In the genomic region with DNA sequence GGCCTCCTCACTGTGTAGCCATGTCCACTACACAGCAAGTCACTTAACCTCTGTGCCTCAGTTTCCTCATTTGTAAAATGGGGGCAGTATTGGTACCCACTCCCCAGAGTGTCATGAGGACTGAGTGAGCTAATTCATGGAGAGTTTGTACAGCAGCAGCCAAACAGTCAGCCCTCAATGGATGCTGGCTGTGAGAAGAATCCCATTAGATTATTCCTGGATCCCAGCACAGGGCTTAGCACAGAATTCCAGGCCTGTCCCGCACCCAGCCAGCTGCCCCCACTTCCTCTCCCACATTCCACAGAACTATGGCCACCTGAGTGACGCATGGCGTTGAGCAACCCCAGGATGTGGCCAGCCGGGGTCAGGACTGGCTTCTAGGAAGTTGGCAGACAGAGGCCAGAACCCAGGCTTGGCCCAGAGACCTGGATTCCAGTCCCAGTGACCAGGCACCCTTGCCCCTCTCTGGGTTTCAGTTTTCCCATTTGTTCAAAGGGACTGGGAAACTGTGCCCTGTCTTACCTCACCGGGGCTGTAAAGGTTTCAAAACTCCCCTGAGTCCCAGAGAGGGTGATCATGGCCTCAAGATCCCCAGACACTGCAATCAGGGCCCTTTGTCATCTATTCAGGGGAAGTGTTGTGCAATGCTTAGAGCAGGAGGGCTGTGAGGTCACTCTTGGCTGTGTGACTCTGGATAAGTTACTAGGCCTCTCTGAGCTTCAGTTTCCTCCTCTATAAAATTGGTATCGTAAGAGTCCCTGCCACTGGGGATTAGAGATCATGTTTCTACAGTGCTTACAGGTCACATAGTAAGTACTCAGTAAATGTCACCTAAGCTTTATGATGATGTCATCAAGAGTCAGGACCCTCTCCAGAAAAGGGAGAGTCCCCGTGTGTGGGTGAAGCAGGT, we compare ENCODE assay signal across 1 cellular context.
TF ChIP-seq lines count a peak whose summit lies in the region.

No MANE protein-coding gene starts in this region.

TF ChIP-seq in SK-N-SH, 30 proteins besides CTCF, POLR2A, EP300 and RAD21 (continued from another document):
- TF ChIP-seq CHD2 (IDR thresholded peaks at IDR 0.05; ENCODE audit: low read length, partially characterized antibody) (no peak), JUND (IDR thresholded peaks at IDR 0.05) (peak; percentile 81; the same call in 1 of the 2 replicates), ELF1 (IDR thresholded peaks at IDR 0.05) (peak; percentile 57), NRF1 (IDR thresholded peaks at IDR 0.05; ENCODE audit: low read depth, low read length) (no peak), NFIC (IDR thresholded peaks at IDR 0.05; ENCODE audit: borderline replicate concordance) (peak; percentile 94)
- TF ChIP-seq, protein P1, sequence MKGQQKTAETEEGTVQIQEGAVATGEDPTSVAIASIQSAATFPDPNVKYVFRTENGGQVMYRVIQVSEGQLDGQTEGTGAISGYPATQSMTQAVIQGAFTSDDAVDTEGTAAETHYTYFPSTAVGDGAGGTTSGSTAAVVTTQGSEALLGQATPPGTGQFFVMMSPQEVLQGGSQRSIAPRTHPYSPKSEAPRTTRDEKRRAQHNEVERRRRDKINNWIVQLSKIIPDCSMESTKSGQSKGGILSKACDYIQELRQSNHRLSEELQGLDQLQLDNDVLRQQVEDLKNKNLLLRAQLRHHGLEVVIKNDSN (IDR thresholded peaks at IDR 0.05; ENCODE audit: borderline replicate concordance, low read depth) = no peak
